ENCODE assay signal across 1 cellular context in the genomic region with DNA sequence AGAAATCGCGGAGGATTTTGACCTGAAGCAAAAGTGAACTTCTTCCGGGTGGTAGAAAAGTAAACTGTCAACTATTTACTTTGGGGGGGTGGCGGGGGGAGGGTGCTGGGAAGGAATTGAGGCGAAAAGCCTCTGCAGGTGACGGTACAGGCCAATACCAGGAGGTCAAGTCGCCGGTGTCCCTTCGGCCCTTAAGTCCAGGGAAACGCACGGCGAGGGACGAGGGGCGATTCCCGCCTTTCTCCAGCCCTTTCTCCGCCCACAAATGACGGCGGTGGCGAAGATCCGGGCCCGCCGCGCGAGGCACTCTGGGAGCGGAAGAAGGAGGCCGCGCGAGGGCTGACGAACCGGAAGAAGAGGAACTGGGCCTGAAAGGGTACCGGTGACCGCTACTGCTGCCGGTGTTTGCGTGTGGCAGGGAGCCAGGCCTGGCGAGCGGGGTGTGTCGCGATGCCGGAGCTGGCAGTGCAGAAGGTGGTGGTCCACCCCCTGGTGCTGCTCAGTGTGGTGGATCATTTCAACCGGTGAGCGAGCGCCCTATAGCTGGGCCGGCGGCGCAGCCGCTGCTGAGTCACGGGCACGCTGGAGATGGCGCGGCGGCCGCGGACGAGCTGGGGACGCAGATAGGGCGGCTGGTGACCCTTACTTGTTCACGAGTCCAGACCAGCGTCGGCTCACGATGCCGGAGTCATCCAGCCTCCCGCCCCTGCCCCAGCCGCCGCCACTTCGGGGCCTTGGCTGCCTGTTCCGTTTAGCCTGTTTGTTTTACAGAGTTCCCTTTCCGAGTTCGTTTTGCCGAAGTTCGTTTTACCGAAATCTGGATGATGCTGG.
TF ChIP-seq lines count a peak whose summit lies in the region.

A gene (plus strand): TSS at position 350 of the 831 bp plus-strand sequence. CDS start 101 bp downstream, at position 451.

TF ChIP-seq in GM12878, 131 proteins besides CTCF, POLR2A, EP300 and RAD21 (continued from another document):
- TF ChIP-seq ZZZ3 (IDR thresholded peaks at IDR 0.05; ENCODE audit: control insufficient read depth, insufficient read length, low read depth), result no peak
- TF ChIP-seq BACH1 (IDR thresholded peaks at IDR 0.05; ENCODE audit: borderline replicate concordance), result peak; percentile 88
- TF ChIP-seq SREBF1 (IDR thresholded peaks at IDR 0.05; ENCODE audit: low read length), result peak; percentile 42
- no peak for TF ChIP-seq NFIC (IDR thresholded peaks at IDR 0.05; ENCODE audit: low read depth, low read length)
- TF ChIP-seq, protein P1, sequence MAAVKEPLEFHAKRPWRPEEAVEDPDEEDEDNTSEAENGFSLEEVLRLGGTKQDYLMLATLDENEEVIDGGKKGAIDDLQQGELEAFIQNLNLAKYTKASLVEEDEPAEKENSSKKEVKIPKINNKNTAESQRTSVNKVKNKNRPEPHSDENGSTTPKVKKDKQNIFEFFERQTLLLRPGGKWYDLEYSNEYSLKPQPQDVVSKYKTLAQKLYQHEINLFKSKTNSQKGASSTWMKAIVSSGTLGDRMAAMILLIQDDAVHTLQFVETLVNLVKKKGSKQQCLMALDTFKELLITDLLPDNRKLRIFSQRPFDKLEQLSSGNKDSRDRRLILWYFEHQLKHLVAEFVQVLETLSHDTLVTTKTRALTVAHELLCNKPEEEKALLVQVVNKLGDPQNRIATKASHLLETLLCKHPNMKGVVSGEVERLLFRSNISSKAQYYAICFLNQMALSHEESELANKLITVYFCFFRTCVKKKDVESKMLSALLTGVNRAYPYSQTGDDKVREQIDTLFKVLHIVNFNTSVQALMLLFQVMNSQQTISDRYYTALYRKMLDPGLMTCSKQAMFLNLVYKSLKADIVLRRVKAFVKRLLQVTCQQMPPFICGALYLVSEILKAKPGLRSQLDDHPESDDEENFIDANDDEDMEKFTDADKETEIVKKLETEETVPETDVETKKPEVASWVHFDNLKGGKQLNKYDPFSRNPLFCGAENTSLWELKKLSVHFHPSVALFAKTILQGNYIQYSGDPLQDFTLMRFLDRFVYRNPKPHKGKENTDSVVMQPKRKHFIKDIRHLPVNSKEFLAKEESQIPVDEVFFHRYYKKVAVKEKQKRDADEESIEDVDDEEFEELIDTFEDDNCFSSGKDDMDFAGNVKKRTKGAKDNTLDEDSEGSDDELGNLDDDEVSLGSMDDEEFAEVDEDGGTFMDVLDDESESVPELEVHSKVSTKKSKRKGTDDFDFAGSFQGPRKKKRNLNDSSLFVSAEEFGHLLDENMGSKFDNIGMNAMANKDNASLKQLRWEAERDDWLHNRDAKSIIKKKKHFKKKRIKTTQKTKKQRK (IDR thresholded peaks at IDR 0.05; ENCODE audit: low read depth, low read length), result no peak
- TF ChIP-seq SIN3A (IDR thresholded peaks at IDR 0.05; ENCODE audit: low read depth, low read length), result peak; percentile 87; the same call in 1 of the 2 replicates
- TF ChIP-seq, protein P2, sequence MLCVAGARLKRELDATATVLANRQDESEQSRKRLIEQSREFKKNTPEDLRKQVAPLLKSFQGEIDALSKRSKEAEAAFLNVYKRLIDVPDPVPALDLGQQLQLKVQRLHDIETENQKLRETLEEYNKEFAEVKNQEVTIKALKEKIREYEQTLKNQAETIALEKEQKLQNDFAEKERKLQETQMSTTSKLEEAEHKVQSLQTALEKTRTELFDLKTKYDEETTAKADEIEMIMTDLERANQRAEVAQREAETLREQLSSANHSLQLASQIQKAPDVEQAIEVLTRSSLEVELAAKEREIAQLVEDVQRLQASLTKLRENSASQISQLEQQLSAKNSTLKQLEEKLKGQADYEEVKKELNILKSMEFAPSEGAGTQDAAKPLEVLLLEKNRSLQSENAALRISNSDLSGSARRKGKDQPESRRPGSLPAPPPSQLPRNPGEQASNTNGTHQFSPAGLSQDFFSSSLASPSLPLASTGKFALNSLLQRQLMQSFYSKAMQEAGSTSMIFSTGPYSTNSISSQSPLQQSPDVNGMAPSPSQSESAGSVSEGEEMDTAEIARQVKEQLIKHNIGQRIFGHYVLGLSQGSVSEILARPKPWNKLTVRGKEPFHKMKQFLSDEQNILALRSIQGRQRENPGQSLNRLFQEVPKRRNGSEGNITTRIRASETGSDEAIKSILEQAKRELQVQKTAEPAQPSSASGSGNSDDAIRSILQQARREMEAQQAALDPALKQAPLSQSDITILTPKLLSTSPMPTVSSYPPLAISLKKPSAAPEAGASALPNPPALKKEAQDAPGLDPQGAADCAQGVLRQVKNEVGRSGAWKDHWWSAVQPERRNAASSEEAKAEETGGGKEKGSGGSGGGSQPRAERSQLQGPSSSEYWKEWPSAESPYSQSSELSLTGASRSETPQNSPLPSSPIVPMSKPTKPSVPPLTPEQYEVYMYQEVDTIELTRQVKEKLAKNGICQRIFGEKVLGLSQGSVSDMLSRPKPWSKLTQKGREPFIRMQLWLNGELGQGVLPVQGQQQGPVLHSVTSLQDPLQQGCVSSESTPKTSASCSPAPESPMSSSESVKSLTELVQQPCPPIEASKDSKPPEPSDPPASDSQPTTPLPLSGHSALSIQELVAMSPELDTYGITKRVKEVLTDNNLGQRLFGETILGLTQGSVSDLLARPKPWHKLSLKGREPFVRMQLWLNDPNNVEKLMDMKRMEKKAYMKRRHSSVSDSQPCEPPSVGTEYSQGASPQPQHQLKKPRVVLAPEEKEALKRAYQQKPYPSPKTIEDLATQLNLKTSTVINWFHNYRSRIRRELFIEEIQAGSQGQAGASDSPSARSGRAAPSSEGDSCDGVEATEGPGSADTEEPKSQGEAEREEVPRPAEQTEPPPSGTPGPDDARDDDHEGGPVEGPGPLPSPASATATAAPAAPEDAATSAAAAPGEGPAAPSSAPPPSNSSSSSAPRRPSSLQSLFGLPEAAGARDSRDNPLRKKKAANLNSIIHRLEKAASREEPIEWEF (IDR thresholded peaks at IDR 0.05; ENCODE audit: insufficient replicate concordance, low read depth, low read length), result no peak
- TF ChIP-seq MTA2 (IDR thresholded peaks at IDR 0.05; ENCODE audit: low read depth), result peak; percentile 87
- TF ChIP-seq CBFB (IDR thresholded peaks at IDR 0.05; ENCODE audit: low read depth), result no peak; the same call in 1 of the 2 replicates
- TF ChIP-seq ZNF24 (IDR thresholded peaks at IDR 0.05), result peak; percentile 66
- peak; percentile 21 for TF ChIP-seq SP1 (IDR thresholded peaks at IDR 0.05; ENCODE audit: low read depth, low read length)
- no peak for TF ChIP-seq TCF12 (IDR thresholded peaks at IDR 0.05; ENCODE audit: low read depth, low read length)
- TF ChIP-seq KDM1A (IDR thresholded peaks at IDR 0.05; ENCODE audit: borderline replicate concordance), result no peak
- no peak; a peak in 1 of 4 replicates for TF ChIP-seq IKZF2 (IDR thresholded peaks at IDR 0.05)
- peak; percentile 93 for TF ChIP-seq PML (IDR thresholded peaks at IDR 0.05; ENCODE audit: low read length)
- TF ChIP-seq GABPA (IDR thresholded peaks at IDR 0.05; ENCODE audit: low read depth), result peak; percentile 91
